Comparison of ENCODE assay signal across 1 cellular context in genomic region chrX:103805860-103806259, GRCh38.
TF ChIP-seq lines count a peak whose summit lies in the region.

No MANE protein-coding gene starts in this region.

TF ChIP-seq in HepG2, 621 proteins besides CTCF, POLR2A, EP300 and RAD21 (continued from another document and continues in another):
- TF ChIP-seq ZNF407 (CRISPR knock-in tag; IDR thresholded peaks at IDR 0.05; ENCODE audit: not compliant biosample characterization) (no peak), GATAD1 (CRISPR knock-in tag; IDR thresholded peaks at IDR 0.05) (no peak), ZNF101 (CRISPR knock-in tag; IDR thresholded peaks at IDR 0.05; ENCODE audit: borderline replicate concordance, low read depth) (no peak), ZNF318 (CRISPR knock-in tag; IDR thresholded peaks at IDR 0.05) (no peak), KDM1A (CRISPR knock-in tag; IDR thresholded peaks at IDR 0.05) (no peak), ZNF280D (CRISPR knock-in tag; IDR thresholded peaks at IDR 0.05) (no peak), NFE2L2 (IDR thresholded peaks at IDR 0.05; ENCODE audit: low read length) (no peak), ATF7-NPFF (CRISPR knock-in tag; IDR thresholded peaks at IDR 0.05; ENCODE audit: low read depth) (no peak), ZNF782 (CRISPR knock-in tag; IDR thresholded peaks at IDR 0.05; ENCODE audit: borderline replicate concordance) (no peak), ZNF331 (CRISPR knock-in tag; IDR thresholded peaks at IDR 0.05) (no peak), ZNF768 (CRISPR knock-in tag; IDR thresholded peaks at IDR 0.05) (no peak), ZBTB42 (CRISPR knock-in tag; IDR thresholded peaks at IDR 0.05) (no peak), AKAP8 (CRISPR knock-in tag; IDR thresholded peaks at IDR 0.05) (no peak), ZC3H13 (CRISPR knock-in tag; IDR thresholded peaks at IDR 0.05) (no peak), ZSCAN20 (CRISPR knock-in tag; IDR thresholded peaks at IDR 0.05; ENCODE audit: borderline replicate concordance) (no peak), PHF5A (CRISPR knock-in tag; IDR thresholded peaks at IDR 0.05; ENCODE audit: low read depth, unreplicated experiment) (no peak), ZBTB40 (IDR thresholded peaks at IDR 0.05) (no peak), ZBTB40 (CRISPR knock-in tag; IDR thresholded peaks at IDR 0.05) (no peak), THRA (CRISPR knock-in tag; IDR thresholded peaks at IDR 0.05; ENCODE audit: borderline replicate concordance) (no peak), ZFAT (CRISPR knock-in tag; conservative IDR thresholded peaks at IDR 0.05) (no peak)
